ENCODE assay signal across 1 cellular context in genomic region chr1:158799689-158800088, GRCh38.
TF ChIP-seq lines count a peak whose summit lies in the region.

No MANE protein-coding gene starts in this region.

TF ChIP-seq in K562, 482 proteins besides CTCF, POLR2A, EP300 and RAD21 (continues in another document):
- TF ChIP-seq MNT (conservative IDR thresholded peaks at IDR 0.05): 0 out of 4 replicates have a peak, but pooled peaks of 1 of the 2 experiments have one; percentile 21
- TF ChIP-seq L3MBTL2 (IDR thresholded peaks at IDR 0.05): peak; percentile 75
- TF ChIP-seq KDM4B (IDR thresholded peaks at IDR 0.05; ENCODE audit: borderline replicate concordance in 2 of 2, low read depth in 1 of 2): no peak
- 0 out of 2 replicates have a peak, but pooled peaks have one; percentile 71 for TF ChIP-seq ZNF584 (CRISPR knock-in tag; IDR thresholded peaks at IDR 0.05; ENCODE audit: low read depth)
- peak; percentile 72; the same call in 1 of the 2 replicates for TF ChIP-seq DMBX1 (CRISPR knock-in tag; IDR thresholded peaks at IDR 0.05; ENCODE audit: borderline replicate concordance)
- 0 out of 2 replicates have a peak, but pooled peaks have one; percentile 25 for TF ChIP-seq TOE1 (IDR thresholded peaks at IDR 0.05; ENCODE audit: borderline replicate concordance)
- no peak for TF ChIP-seq TOE1 (CRISPR knock-in tag; IDR thresholded peaks at IDR 0.05; ENCODE audit: borderline replicate concordance, low read depth)
- TF ChIP-seq, protein P1, sequence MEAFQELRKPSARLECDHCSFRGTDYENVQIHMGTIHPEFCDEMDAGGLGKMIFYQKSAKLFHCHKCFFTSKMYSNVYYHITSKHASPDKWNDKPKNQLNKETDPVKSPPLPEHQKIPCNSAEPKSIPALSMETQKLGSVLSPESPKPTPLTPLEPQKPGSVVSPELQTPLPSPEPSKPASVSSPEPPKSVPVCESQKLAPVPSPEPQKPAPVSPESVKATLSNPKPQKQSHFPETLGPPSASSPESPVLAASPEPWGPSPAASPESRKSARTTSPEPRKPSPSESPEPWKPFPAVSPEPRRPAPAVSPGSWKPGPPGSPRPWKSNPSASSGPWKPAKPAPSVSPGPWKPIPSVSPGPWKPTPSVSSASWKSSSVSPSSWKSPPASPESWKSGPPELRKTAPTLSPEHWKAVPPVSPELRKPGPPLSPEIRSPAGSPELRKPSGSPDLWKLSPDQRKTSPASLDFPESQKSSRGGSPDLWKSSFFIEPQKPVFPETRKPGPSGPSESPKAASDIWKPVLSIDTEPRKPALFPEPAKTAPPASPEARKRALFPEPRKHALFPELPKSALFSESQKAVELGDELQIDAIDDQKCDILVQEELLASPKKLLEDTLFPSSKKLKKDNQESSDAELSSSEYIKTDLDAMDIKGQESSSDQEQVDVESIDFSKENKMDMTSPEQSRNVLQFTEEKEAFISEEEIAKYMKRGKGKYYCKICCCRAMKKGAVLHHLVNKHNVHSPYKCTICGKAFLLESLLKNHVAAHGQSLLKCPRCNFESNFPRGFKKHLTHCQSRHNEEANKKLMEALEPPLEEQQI (IDR thresholded peaks at IDR 0.05): peak; percentile 43; the same call in 1 of the 2 replicates
- TF ChIP-seq SETDB1 (IDR thresholded peaks at IDR 0.05; ENCODE audit: low read length): no peak
- TF ChIP-seq, protein P2, sequence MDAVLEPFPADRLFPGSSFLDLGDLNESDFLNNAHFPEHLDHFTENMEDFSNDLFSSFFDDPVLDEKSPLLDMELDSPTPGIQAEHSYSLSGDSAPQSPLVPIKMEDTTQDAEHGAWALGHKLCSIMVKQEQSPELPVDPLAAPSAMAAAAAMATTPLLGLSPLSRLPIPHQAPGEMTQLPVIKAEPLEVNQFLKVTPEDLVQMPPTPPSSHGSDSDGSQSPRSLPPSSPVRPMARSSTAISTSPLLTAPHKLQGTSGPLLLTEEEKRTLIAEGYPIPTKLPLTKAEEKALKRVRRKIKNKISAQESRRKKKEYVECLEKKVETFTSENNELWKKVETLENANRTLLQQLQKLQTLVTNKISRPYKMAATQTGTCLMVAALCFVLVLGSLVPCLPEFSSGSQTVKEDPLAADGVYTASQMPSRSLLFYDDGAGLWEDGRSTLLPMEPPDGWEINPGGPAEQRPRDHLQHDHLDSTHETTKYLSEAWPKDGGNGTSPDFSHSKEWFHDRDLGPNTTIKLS (IDR thresholded peaks at IDR 0.05; ENCODE audit: borderline replicate concordance, low read depth): 0 out of 2 replicates have a peak, but pooled peaks have one; percentile 22
- peak; percentile 60 to 66; a peak in 3 of 4 replicates for TF ChIP-seq TRIM24 (IDR thresholded peaks at IDR 0.05)
- no peak for TF ChIP-seq NCOR1 (IDR thresholded peaks at IDR 0.05)
- TF ChIP-seq FOXM1 (IDR thresholded peaks at IDR 0.05; ENCODE audit: low read depth): no peak
- no peak for TF ChIP-seq FOXM1 (CRISPR knock-in tag; IDR thresholded peaks at IDR 0.05; ENCODE audit: low read depth)
- no peak for TF ChIP-seq SRF (CRISPR knock-in tag; IDR thresholded peaks at IDR 0.05)
- TF ChIP-seq CTCFL (IDR thresholded peaks at IDR 0.05; ENCODE audit: borderline replicate concordance, insufficient read depth, low read depth, low read length, poor library complexity, severe bottlenecking): no peak
- no peak for TF ChIP-seq PML (IDR thresholded peaks at IDR 0.05; ENCODE audit: low read length)
- TF ChIP-seq ZNF384 (IDR thresholded peaks at IDR 0.05; ENCODE audit: low read depth, low read length): peak; percentile 58
- TF ChIP-seq ARID1B (IDR thresholded peaks at IDR 0.05): peak; percentile 57
- no peak for TF ChIP-seq NCOA6 (IDR thresholded peaks at IDR 0.05)
- TF ChIP-seq TRIM25 (IDR thresholded peaks at IDR 0.05; ENCODE audit: borderline replicate concordance): no peak
- TF ChIP-seq HMGN3 (IDR thresholded peaks at IDR 0.05; ENCODE audit: borderline replicate concordance, extremely low read depth, insufficient read length, low read depth, low read length): no peak
- TF ChIP-seq EHMT2 (IDR thresholded peaks at IDR 0.05): peak; percentile 94
- no peak for TF ChIP-seq POLR2G (IDR thresholded peaks at IDR 0.05; ENCODE audit: low read depth, low read length)
- TF ChIP-seq SMARCC2 (IDR thresholded peaks at IDR 0.05; ENCODE audit: low read depth): 0 out of 2 replicates have a peak, but pooled peaks have one; percentile 42
- peak; percentile 62; the same call in 1 of the 2 replicates for TF ChIP-seq NFRKB (IDR thresholded peaks at IDR 0.05; ENCODE audit: low read depth)
- peak; percentile 70 for TF ChIP-seq DPF2 (IDR thresholded peaks at IDR 0.05)
- peak; percentile 37; the same call in 1 of the 2 replicates for TF ChIP-seq CXXC5 (CRISPR knock-in tag; IDR thresholded peaks at IDR 0.05)
- no peak for TF ChIP-seq MTA2 (IDR thresholded peaks at IDR 0.05; ENCODE audit: low read depth)
- TF ChIP-seq CBFA2T2 (conservative IDR thresholded peaks at IDR 0.05): peak; percentile 34
- no peak for TF ChIP-seq GMEB1 (CRISPR knock-in tag; IDR thresholded peaks at IDR 0.05)
- peak; percentile 85 for TF ChIP-seq ATF3 (IDR thresholded peaks at IDR 0.05)
- TF ChIP-seq ATF3 (CRISPR knock-in tag; conservative IDR thresholded peaks at IDR 0.05): no peak
- TF ChIP-seq NBN (IDR thresholded peaks at IDR 0.05; ENCODE audit: low read depth): no peak
- TF ChIP-seq ATF7 (IDR thresholded peaks at IDR 0.05): peak; percentile 31; the same call in 1 of the 2 replicates
- TF ChIP-seq TEAD4 (IDR thresholded peaks at IDR 0.05; ENCODE audit: low read length): peak; percentile 44; the same call in 1 of the 2 replicates
- TF ChIP-seq TEAD4 (CRISPR knock-in tag; IDR thresholded peaks at IDR 0.05; ENCODE audit: borderline replicate concordance): no peak
- TF ChIP-seq ZFPM2 (CRISPR knock-in tag; IDR thresholded peaks at IDR 0.05): no peak
- no peak for TF ChIP-seq SMC3 (conservative IDR thresholded peaks at IDR 0.05; ENCODE audit: insufficient read depth, low read depth, low read length)
- peak; percentile 93 for TF ChIP-seq FOSL1 (tag; conservative IDR thresholded peaks at IDR 0.05)
- TF ChIP-seq SMARCA4 (IDR thresholded peaks at IDR 0.05): peak; percentile 57; the same call in 1 of the 2 replicates
- no peak for TF ChIP-seq ATF1 (CRISPR knock-in tag; IDR thresholded peaks at IDR 0.05)
- 0 out of 2 replicates have a peak, but pooled peaks have one; percentile 21 for TF ChIP-seq ATF1 (tag; IDR thresholded peaks at IDR 0.05)
- no peak for TF ChIP-seq GATAD2B (IDR thresholded peaks at IDR 0.05; ENCODE audit: borderline replicate concordance)
- no peak for TF ChIP-seq ZNF586 (CRISPR knock-in tag; conservative IDR thresholded peaks at IDR 0.05)
- TF ChIP-seq FOXK2 (conservative IDR thresholded peaks at IDR 0.05 in 1 of 2, IDR thresholded peaks at IDR 0.05 in 1 of 2; ENCODE audit: low read depth in 2 of 2): 0 out of 4 replicates have a peak, but pooled peaks of 1 of the 2 experiments have one; percentile 26
- peak; percentile 95 for TF ChIP-seq JUND (IDR thresholded peaks at IDR 0.05; ENCODE audit: borderline replicate concordance, low read depth, low read length)
- peak; percentile 94; the same call in 2 of the 3 replicates for TF ChIP-seq JUND (tag; IDR thresholded peaks at IDR 0.05; ENCODE audit: borderline replicate concordance, low read depth, low read length)
- no peak for TF ChIP-seq CTBP1 (IDR thresholded peaks at IDR 0.05; ENCODE audit: borderline replicate concordance)
- TF ChIP-seq POLR2AphosphoS5 (IDR thresholded peaks at IDR 0.05; ENCODE audit: control insufficient read depth, insufficient read depth, low read depth, low read length): no peak
- TF ChIP-seq GATAD2A (IDR thresholded peaks at IDR 0.05): no peak
- TF ChIP-seq GATA2 (CRISPR knock-in tag; IDR thresholded peaks at IDR 0.05): no peak
- peak; percentile 33; the same call in 1 of the 2 replicates for TF ChIP-seq TAL1 (IDR thresholded peaks at IDR 0.05)
- TF ChIP-seq YY1 (IDR thresholded peaks at IDR 0.05; ENCODE audit: borderline replicate concordance in 1 of 3, control insufficient read depth in 1 of 3, extremely low read depth in 1 of 3, insufficient read depth in 3 of 3, insufficient read length in 1 of 3, insufficient replicate concordance in 2 of 3, low read depth in 1 of 3, low read length in 2 of 3): peak in 1 of 3 experiments; percentile 80
- no peak for TF ChIP-seq ZNF395 (CRISPR knock-in tag; IDR thresholded peaks at IDR 0.05)
- peak; percentile 40; the same call in 1 of the 2 replicates for TF ChIP-seq EGR1 (conservative IDR thresholded peaks at IDR 0.05)
